8 cellular contexts compared by ENCODE assay signal in genomic region chr20:49541733-49542513, GRCh38. TPM values are rescaled to one million over a fixed set of nuclear protein-coding genes. Genes with fewer than 3 reads are reported as not detected.
DNase-seq lines count a peak whose midpoint lies in the region; ATAC-seq and TF ChIP-seq lines count a peak whose summit lies in the region.

No MANE protein-coding gene starts in this region.

- intact Hi-C loops in PC-9 (cut with micrococcal nuclease; ENCODE audit: unreplicated experiment): loop anchor here (1.0 to 5.0 kb wide), 4 partner anchors 62 to 385 kb away; no protein-coding TSS in a partner anchor
- intact Hi-C loops in thyroid gland (cut with DNase I): loop anchor here (2.0 to 10.0 kb wide), 3 partner anchors 69 to 383 kb away; no protein-coding TSS in a partner anchor

- H3K4me1 ChIP-seq in Karpas-422 (ENCODE audit: low read length): no peaks in the 10 kb centered on the region
- peaks cover 23% of the 10 kb centered on the region for H3K4me1 ChIP-seq in PC-9 (replicated peaks; ENCODE audit: insufficient read depth)
- H3K4me1 ChIP-seq in thyroid gland: no peaks in the 10 kb centered on the region

- H3K4me2 ChIP-seq in Karpas-422 (ENCODE audit: low read depth, low read length, poor library complexity, severe bottlenecking) (no peak overlapping the region), PC-9 (0 out of 2 replicates have a peak overlapping the region, but pooled peaks have one; percentile 3)

- BruUV-seq in PC-9 (replicated peaks; lab: Mats Ljungman, UMichigan): no TSS peak

- peaks cover 5% of the 10 kb centered on the region for H3K9me3 ChIP-seq in Karpas-422 (ENCODE audit: low read length)
- H3K9me3 ChIP-seq in PC-9 (ENCODE audit: insufficient read depth, low read depth): no peaks in the 10 kb centered on the region
- H3K9me3 ChIP-seq in thyroid gland: no peaks in the 10 kb centered on the region

- H3K36me3 Mint-ChIP-seq in activated T-cell treated with anti-CD3 and anti-CD28 coated beads, Interleukin-2, amount 50 U/mL, for 24 hours (ENCODE audit: low read depth): peaks cover 7% of the 10 kb centered on the region

- H4K20me1 ChIP-seq in Karpas-422 (ENCODE audit: insufficient read depth, low read depth, low read length): no peaks in the 10 kb centered on the region
- no peaks in the 10 kb centered on the region for H4K20me1 ChIP-seq in PC-9 (ENCODE audit: insufficient read depth)

- H2AFZ ChIP-seq in Karpas-422 (ENCODE audit: low read length): no peak overlapping the region
- no peak overlapping the region; the same call in 1 of the 2 replicates for H2AFZ ChIP-seq in PC-9

- peaks cover 22% of the 10 kb centered on the region for H3K4me1 Mint-ChIP-seq in activated T-cell treated with anti-CD3 and anti-CD28 coated beads, Interleukin-2, amount 50 U/mL, for 24 hours (ENCODE audit: low read depth)

- TF ChIP-seq POLR2A in thyroid gland (IDR thresholded peaks at IDR 0.05): no peak

- H3F3A ChIP-seq in PC-9 (ENCODE audit: insufficient read depth, low read depth): peaks cover 44% of the 10 kb centered on the region

- CTCF ChIA-PET in PC-9 (lab: Charles Lee): interaction anchor here (0.5 to 4.9 kb wide), 18 partner anchors 11 to 304 kb away, joined by 3 to 75 read pairs (median 4); no protein-coding TSS in a partner anchor

- H3K27ac ChIP-seq in Karpas-422 (ENCODE audit: low read length) (no peak overlapping the region), PC-9 (peak overlapping the region; percentile 41), thyroid gland (no peak overlapping the region)

- H3K9ac ChIP-seq in Karpas-422 (ENCODE audit: low read length): no peak overlapping the region

- H3K4me3 ChIP-seq in Karpas-422 (ENCODE audit: low read length): no peak overlapping the region
- no peak overlapping the region for H3K4me3 ChIP-seq in PC-9
- no peak overlapping the region for H3K4me3 ChIP-seq in fibroblast of pulmonary artery (replicated peaks; ENCODE audit: low read depth, low read length)
- no peak overlapping the region for H3K4me3 ChIP-seq in thyroid gland (replicated peaks in 1 of 3)

- H3K9me3 Mint-ChIP-seq in activated T-cell treated with anti-CD3 and anti-CD28 coated beads, Interleukin-2, amount 50 U/mL, for 24 hours: peaks cover 8% of the 10 kb centered on the region

- no peaks in the 10 kb centered on the region for H3K27me3 ChIP-seq in Karpas-422 (ENCODE audit: low read length)
- no peaks in the 10 kb centered on the region for H3K27me3 ChIP-seq in PC-9 (ENCODE audit: insufficient read depth, low read depth)
- H3K27me3 ChIP-seq in thyroid gland: no peaks in the 10 kb centered on the region

- peak overlapping the region; percentile 38 for H3K4me3 Mint-ChIP-seq in activated T-cell treated with anti-CD3 and anti-CD28 coated beads, Interleukin-2, amount 50 U/mL, for 24 hours

- no peaks in the 10 kb centered on the region for H3K79me2 ChIP-seq in Karpas-422 (ENCODE audit: low read length)
- no peaks in the 10 kb centered on the region for H3K79me2 ChIP-seq in PC-9 (ENCODE audit: low read depth)

- TF ChIP-seq CTCF in PC-9 (conservative IDR thresholded peaks at IDR 0.05): peak; percentile 100
- TF ChIP-seq CTCF in fibroblast of pulmonary artery (IDR thresholded peaks at IDR 0.05; ENCODE audit: low read length, missing control alignments): peak; percentile 80
- TF ChIP-seq CTCF in omental fat pad (IDR thresholded peaks at IDR 0.05): peak in 2 of 3 donors; percentile 71 to 91
- TF ChIP-seq CTCF in thyroid gland (IDR thresholded peaks at IDR 0.05): peak; percentile 63 to 92 (median 73)

- H3K36me3 ChIP-seq in Karpas-422 (ENCODE audit: insufficient read depth, low read length) (no peaks in the 10 kb centered on the region), PC-9 (ENCODE audit: low read depth) (peaks cover 12% of the 10 kb centered on the region; the same call in 1 of the 2 replicates), thyroid gland (no peaks in the 10 kb centered on the region)

- ATAC-seq in omental fat pad (ENCODE audit: low FRiP score) (peak; percentile 47), HG02870 (IDR thresholded peaks at IDR 0.05; ENCODE audit: unreplicated experiment) (no peak)

- H3K27me3 Mint-ChIP-seq in activated T-cell treated with anti-CD3 and anti-CD28 coated beads, Interleukin-2, amount 50 U/mL, for 24 hours: peaks cover 27% of the 10 kb centered on the region

- H3K9me2 ChIP-seq in Karpas-422 (replicated peaks; ENCODE audit: insufficient read depth, low read length): no peaks in the 10 kb centered on the region
- no peaks in the 10 kb centered on the region for H3K9me2 ChIP-seq in PC-9 (ENCODE audit: insufficient read depth)

- WGBS in thyroid gland, 2 donors: 54 to 58% methylated on average over 18 of the region's 18 CpGs

- POLR2A ChIA-PET in PC-9 (lab: Charles Lee; ENCODE audit: unreplicated experiment): interaction anchor here (0.6 to 0.7 kb wide), 2 partner anchors 63 to 273 kb away, joined by 3 to 4 read pairs; no protein-coding TSS in a partner anchor

- DNase-seq in DMS 273 (lab: John Stamatoyannopoulos, UW; ENCODE audit: unreplicated experiment) (peak; percentile 92), Karpas-422 (peak; percentile 94), PC-9 (peak; percentile 74 to 81), fibroblast of pulmonary artery (ENCODE audit: low read depth) (peak; percentile 83), omental fat pad (ENCODE audit: low spot score) (peak; percentile 59), thyroid gland (peak; percentile 49 to 65)
- peak; percentile 77 for DNase-seq in activated T-cell treated with anti-CD3 and anti-CD28 coated beads, Interleukin-2, amount 50 U/mL, for 24 hours

- H3K27ac Mint-ChIP-seq in activated T-cell treated with anti-CD3 and anti-CD28 coated beads, Interleukin-2, amount 50 U/mL, for 24 hours: peak overlapping the region; percentile 90

RNA-seq across cellular contexts. Expression of gene PTGIS, which starts 26.0 kb away (rescaled TPM):
- not detected in 2 replicates for total RNA-seq in Karpas-422 (2014; rRNA removed; shearing (Covaris generic); ENCODE audit: low replicate concordance)
- total RNA-seq in PC-9 (2021) (26.9 and 30.3 TPM in 2 replicates), omental fat pad (100 to 1,000 TPM in 3 of 4 donors, 10 to 100 TPM in 1; 77.7 to 229 (median 113) TPM), thyroid gland (10 to 100 TPM in 3 of 4 donors, 1 to 10 TPM in 1; 4.4 to 41.2 (median 16.2) TPM)

RNA-seq across cellular contexts. Expression of gene KCNB1, which starts 59.5 kb away (rescaled TPM):
- not detected in 2 replicates for total RNA-seq in Karpas-422 (2014; rRNA removed; shearing (Covaris generic); ENCODE audit: low replicate concordance)
- total RNA-seq in PC-9 (2021) (0.04 TPM in 1 of 2 replicates, not detected in the other), omental fat pad (10 to 100 TPM; 15.0 to 34.4 (median 22.9) TPM), thyroid gland (under 1 TPM; 0.34 to 0.54 (median 0.47) TPM)

Comparison
In these comparisons a context has a peak if more than half of its experiments do, and no peak if none do; other contexts are left out.
1. RNA of gene KCNB1, which starts 59.5 kb away (total RNA-seq): 15.0 to 34.4 TPM in omental fat pad; 0.34 to 0.54 TPM in thyroid gland, 0.04 TPM in PC-9 and not detected in Karpas-422; every median in the first group is over 10 times any median in the second.
2. Peak in every context shown above with its lines, with median percentiles within 50 percentile points of each other: DNase-seq and CTCF ChIP-seq.